Comparison of ENCODE assay signal across 8 cellular contexts in genomic region chr7:143305423-143306070, GRCh38. TPM values are rescaled to one million over a fixed set of nuclear protein-coding genes. Genes with fewer than 3 reads are reported as not detected.
DNase-seq lines count a peak whose midpoint lies in the region; ATAC-seq and TF ChIP-seq lines count a peak whose summit lies in the region.

No MANE protein-coding gene starts in this region.

- intact Hi-C loops in left cardiac atrium (cut with DNase I) = loop anchor here (1.0 to 10.0 kb wide), 3 partner anchors 63 to 109 kb away; no protein-coding TSS in a partner anchor

- no peak overlapping the region for H3K9ac ChIP-seq in smooth muscle cell (ENCODE audit: low read depth)

- H3K27ac ChIP-seq in smooth muscle cell (ENCODE audit: low read depth) = no peak overlapping the region

- no peaks in the 10 kb centered on the region for H3K9me3 ChIP-seq in smooth muscle cell (replicated peaks; ENCODE audit: low read depth)

- TF ChIP-seq CTCF in HFFc6 (IDR thresholded peaks at IDR 0.05) (peak; percentile 82), smooth muscle cell (IDR thresholded peaks at IDR 0.05; ENCODE audit: borderline replicate concordance, insufficient read depth, poor library complexity, severe bottlenecking) (peak; percentile 50)

- peaks cover 8% of the 10 kb centered on the region for H3K36me3 ChIP-seq in smooth muscle cell (ENCODE audit: low read depth)

- H2AFZ ChIP-seq in smooth muscle cell (ENCODE audit: low read depth) = no peak overlapping the region

- H3K9me3 Mint-ChIP-seq in HFFc6 (no peaks in the 10 kb centered on the region), T-cell (no peaks in the 10 kb centered on the region)

- peak in 9 of 14 donors; percentile 7 to 54 (median 39) for DNase-seq in C1 segment of cervical spinal cord (lab: John Stamatoyannopoulos, UW)
- no peak for DNase-seq in HFFc6
- DNase-seq in T-cell = peak; percentile 30 to 72 (median 60)
- peak; percentile 19 for DNase-seq in activated naive CD8-positive, alpha-beta T cell treated with anti-CD3 and anti-CD28 coated beads, Interleukin-2, amount 50 U/mL, for 16 hours (ENCODE audit: low read depth, low spot score)
- DNase-seq in left cardiac atrium = peak; percentile 78
- DNase-seq in smooth muscle cell (lab: John Stamatoyannopoulos, UW; ENCODE audit: unreplicated experiment) = no peak
- DNase-seq in NCI-H524 treated with DMSO at 0.1 percent for 48 hours (lab: John Stamatoyannopoulos, UW) = no peak

- no peak overlapping the region for H3K4me2 ChIP-seq in smooth muscle cell

- H3K4me3 Mint-ChIP-seq in HFFc6 (no peak overlapping the region), T-cell (no peak overlapping the region)

- no peaks in the 10 kb centered on the region for H3K4me1 ChIP-seq in smooth muscle cell (ENCODE audit: low read depth)

- no peaks in the 10 kb centered on the region for H3K79me2 ChIP-seq in smooth muscle cell (ENCODE audit: low read depth)

- H3K27ac Mint-ChIP-seq in HFFc6 (no peak overlapping the region), T-cell (peak overlapping the region; percentile 68 to 76)

- H3K36me3 Mint-ChIP-seq in HFFc6 (ENCODE audit: low read depth) = peaks cover 62% of the 10 kb centered on the region
- H3K36me3 Mint-ChIP-seq in T-cell = peaks cover 74% of the 10 kb centered on the region

- no peaks in the 10 kb centered on the region for H3F3A ChIP-seq in smooth muscle cell (ENCODE audit: low read depth)

- 84% methylated on average over 10 of the region's 10 CpGs for WGBS in smooth muscle cell (ENCODE audit: low lambda C conversion rate)

- POLR2A ChIA-PET in T-cell (lab: Charles Lee) = no interaction called here

- no peaks in the 10 kb centered on the region for H3K27me3 ChIP-seq in smooth muscle cell (ENCODE audit: low read depth)

- H3K27me3 Mint-ChIP-seq in HFFc6 (ENCODE audit: insufficient read depth) (no peaks in the 10 kb centered on the region; the same call in 1 of the 2 replicates), T-cell (no peaks in the 10 kb centered on the region)

- no peak overlapping the region for H3K4me3 ChIP-seq in smooth muscle cell

- H4K20me1 ChIP-seq in smooth muscle cell (ENCODE audit: low read depth) = peaks cover 14% of the 10 kb centered on the region

- CTCF ChIA-PET in T-cell (lab: Charles Lee) = interaction anchor here (0.7 to 3.4 kb wide), 8 partner anchors 9 to 65 kb away, joined by 3 to 35 read pairs (median 4); partner anchors contain the start of gene CASP2 (in 1 of the 2)

- ATAC-seq in T-cell (replicated peaks in 1 of 4) (peak; percentile 65 to 81 (median 74)), left cardiac atrium (peak; percentile 83 to 89), GM18867 (IDR thresholded peaks at IDR 0.05; ENCODE audit: unreplicated experiment) (no peak)

- H3K4me1 Mint-ChIP-seq in HFFc6 (ENCODE audit: low read depth) (peaks cover 12% of the 10 kb centered on the region), T-cell (peaks cover 28 to 34% (median 32%) of the 10 kb centered on the region in 3 donors)

RNA-seq across cellular contexts. Expression of gene CLCN1, which starts 10.4 kb away (rescaled TPM):
- total RNA-seq in HFFc6 (2021; fragmentation: NEBNext Ultra II Directional; extraction: Animal tissue kit (Norgen Biotek cat#: 25700)) = not detected
- total RNA-seq in T-cell (not detected), left cardiac atrium (not detected), smooth muscle cell (not detected in 2 replicates)
- polyA plus RNA-seq in smooth muscle cell = not detected in 2 replicates

RNA-seq across cellular contexts. Expression of gene CASP2, which starts 17.4 kb away (rescaled TPM):
- 10 to 100 TPM; 22.4 to 29.6 (median 25.0) TPM for total RNA-seq in HFFc6 (2021; fragmentation: NEBNext Ultra II Directional; extraction: Animal tissue kit (Norgen Biotek cat#: 25700))
- total RNA-seq in T-cell = 10 to 100 TPM; 43.4 to 83.6 (median 73.7) TPM
- 10 to 100 TPM in 1 of 2 donors, 1 to 10 TPM in 1; 8.0 to 12.4 TPM for total RNA-seq in left cardiac atrium
- 13.4 and 22.0 TPM in 2 replicates for total RNA-seq in smooth muscle cell
- polyA plus RNA-seq in smooth muscle cell = 8.1 and 10.7 TPM in 2 replicates

RNA-seq across cellular contexts. Expression of gene TMEM139, which starts 20.8 kb away (rescaled TPM):
- total RNA-seq in HFFc6 (2021; fragmentation: NEBNext Ultra II Directional; extraction: Animal tissue kit (Norgen Biotek cat#: 25700)) = under 1 TPM in 1 of 6 experiments, not detected in 5; 0.25 TPM
- 1 to 10 TPM in 3 of 5 donors, under 1 TPM in 1, not detected in 1; 0.66 to 1.6 (median 1.2) TPM for total RNA-seq in T-cell
- 1 to 10 TPM; 2.3 to 4.1 TPM for total RNA-seq in left cardiac atrium
- total RNA-seq in smooth muscle cell = 0.99 and 9.1 TPM in 2 replicates
- polyA plus RNA-seq in smooth muscle cell = 0.93 and 4.0 TPM in 2 replicates

RNA-seq across cellular contexts. Expression of gene GSTK1, which starts 42.3 kb away (rescaled TPM):
- total RNA-seq in HFFc6 (2021; fragmentation: NEBNext Ultra II Directional; extraction: Animal tissue kit (Norgen Biotek cat#: 25700)) = 100 to 1,000 TPM in 2 of 6 experiments, 10 to 100 TPM in 4; 85.6 to 102 (median 89.4) TPM
- total RNA-seq in T-cell (100 to 1,000 TPM; 347 to 524 (median 406) TPM), left cardiac atrium (100 to 1,000 TPM; 185 to 195 TPM), smooth muscle cell (102 and 158 TPM in 2 replicates)
- polyA plus RNA-seq in smooth muscle cell = 105 and 136 TPM in 2 replicates

RNA-seq across cellular contexts. Expression of gene FAM131B, which starts 57.0 kb away (rescaled TPM):
- total RNA-seq in HFFc6 (2021; fragmentation: NEBNext Ultra II Directional; extraction: Animal tissue kit (Norgen Biotek cat#: 25700)) = 1 to 10 TPM in 3 of 6 experiments, under 1 TPM in 3; 0.70 to 1.3 (median 0.98) TPM
- 1 to 10 TPM in 3 of 5 donors, under 1 TPM in 2; 0.08 to 3.6 (median 2.1) TPM for total RNA-seq in T-cell
- under 1 TPM; 0.29 to 0.97 TPM for total RNA-seq in left cardiac atrium
- total RNA-seq in smooth muscle cell = 0.09 and 0.31 TPM in 2 replicates
- polyA plus RNA-seq in smooth muscle cell = 0.03 TPM in 1 of 2 replicates, not detected in the other

Comparison
In these comparisons a context has a peak if more than half of its experiments do, and no peak if none do; other contexts are left out.
1. DNase-seq: peak in C1 segment of cervical spinal cord (9 of 14), T-cell (34 of 34), activated naive CD8-positive, alpha-beta T cell treated with anti-CD3 and anti-CD28 coated beads, Interleukin-2, amount 50 U/mL, for 16 hours (single experiment) and left cardiac atrium (single experiment); none in HFFc6 (single experiment), smooth muscle cell (single experiment) and NCI-H524 treated with DMSO at 0.1 percent for 48 hours (single experiment).